Comparison of ENCODE assay signal across 1 cellular context in genomic region chr12:57462307-57463253, GRCh38.
TF ChIP-seq lines count a peak whose summit lies in the region.

No MANE protein-coding gene starts in this region.

TF ChIP-seq in H1, 55 proteins besides CTCF, POLR2A, EP300 and RAD21:
- TF ChIP-seq CHD2 (IDR thresholded peaks at IDR 0.05; ENCODE audit: low read length) = no peak
- TF ChIP-seq SIRT6 (IDR thresholded peaks at IDR 0.05; ENCODE audit: low read length) = no peak
- no peak for TF ChIP-seq SIX5 (IDR thresholded peaks at IDR 0.05; ENCODE audit: low read depth, low read length)
- no peak for TF ChIP-seq SP4 (IDR thresholded peaks at IDR 0.05; ENCODE audit: low read length)
- no peak for TF ChIP-seq JUN (IDR thresholded peaks at IDR 0.05; ENCODE audit: low read depth, low read length)
- no peak for TF ChIP-seq RXRA (IDR thresholded peaks at IDR 0.05; ENCODE audit: insufficient read depth, low read depth, low read length)
- no peak for TF ChIP-seq ATF3 (IDR thresholded peaks at IDR 0.05; ENCODE audit: insufficient read depth, low read depth, low read length)
- no peak for TF ChIP-seq HDAC6 (IDR thresholded peaks at IDR 0.05; ENCODE audit: low read depth, low read length)
- peak; percentile 84 for TF ChIP-seq MAX (IDR thresholded peaks at IDR 0.05)
- peak; percentile 77 for TF ChIP-seq CREB1 (IDR thresholded peaks at IDR 0.05)
- no peak for TF ChIP-seq FOSL1 (IDR thresholded peaks at IDR 0.05; ENCODE audit: insufficient read depth, low read depth, low read length)
- no peak for TF ChIP-seq TAF7 (optimal IDR thresholded peaks at IDR 0.05; ENCODE audit: borderline replicate concordance, low read depth, low read length)
- no peak for TF ChIP-seq BCL11A (IDR thresholded peaks at IDR 0.05; ENCODE audit: low read depth in 2 of 2, low read length in 2 of 2)
- TF ChIP-seq POLR2AphosphoS5 (IDR thresholded peaks at IDR 0.05; ENCODE audit: low read depth, low read length) = peak; percentile 71
- no peak; the same call in 1 of the 2 replicates for TF ChIP-seq JUND (IDR thresholded peaks at IDR 0.05; ENCODE audit: low read length)
- TF ChIP-seq MAFK (IDR thresholded peaks at IDR 0.05; ENCODE audit: low read depth, low read length) = no peak
- TF ChIP-seq TCF12 (IDR thresholded peaks at IDR 0.05; ENCODE audit: low read depth, low read length) = peak; percentile 85; the same call in 1 of the 2 replicates
- TF ChIP-seq YY1 (IDR thresholded peaks at IDR 0.05; ENCODE audit: low read depth, low read length) = no peak
- TF ChIP-seq RBBP5 (IDR thresholded peaks at IDR 0.05; ENCODE audit: borderline replicate concordance, low read depth, low read length) = no peak
- TF ChIP-seq KDM1A (IDR thresholded peaks at IDR 0.05; ENCODE audit: borderline replicate concordance, low read length) = peak; percentile 78; the same call in 1 of the 2 replicates
- TF ChIP-seq CTBP2 (IDR thresholded peaks at IDR 0.05; ENCODE audit: borderline replicate concordance, insufficient read depth, insufficient read length, low read length) = no peak
- peak; percentile 59; the same call in 1 of the 2 replicates for TF ChIP-seq TBP (IDR thresholded peaks at IDR 0.05; ENCODE audit: low read depth, low read length)
- no peak for TF ChIP-seq CEBPB (IDR thresholded peaks at IDR 0.05; ENCODE audit: low read depth, low read length)
- no peak for TF ChIP-seq NRF1 (IDR thresholded peaks at IDR 0.05; ENCODE audit: low read depth, low read length)
- TF ChIP-seq RNF2 (IDR thresholded peaks at IDR 0.05; ENCODE audit: borderline replicate concordance, low read depth, low read length, missing control alignments, poor library complexity, severe bottlenecking) = no peak
- peak; percentile 47; the same call in 1 of the 2 replicates for TF ChIP-seq E2F6 (IDR thresholded peaks at IDR 0.05)
- no peak for TF ChIP-seq SP2 (IDR thresholded peaks at IDR 0.05; ENCODE audit: low read length)
- no peak for TF ChIP-seq POU5F1 (IDR thresholded peaks at IDR 0.05; ENCODE audit: low read depth, low read length)
- no peak for TF ChIP-seq EZH2 (IDR thresholded peaks at IDR 0.05; ENCODE audit: low read depth, low read length, severe bottlenecking)
- TF ChIP-seq CBX5 (IDR thresholded peaks at IDR 0.05; ENCODE audit: low read depth, low read length) = no peak
- TF ChIP-seq RFX5 (IDR thresholded peaks at IDR 0.05; ENCODE audit: borderline replicate concordance, low read depth, low read length) = 0 out of 2 replicates have a peak, but pooled peaks have one; percentile 40
- no peak for TF ChIP-seq SUZ12 (IDR thresholded peaks at IDR 0.05; ENCODE audit: low read length)
- no peak for TF ChIP-seq NANOG (IDR thresholded peaks at IDR 0.05; ENCODE audit: insufficient read depth, low read depth, low read length, poor library complexity, severe bottlenecking)
- peak; percentile 62 for TF ChIP-seq TAF1 (IDR thresholded peaks at IDR 0.05; ENCODE audit: low read depth, low read length)
- TF ChIP-seq HDAC2 (IDR thresholded peaks at IDR 0.05; ENCODE audit: borderline replicate concordance in 1 of 2, low read depth in 2 of 2, low read length in 2 of 2) = 0 out of 4 replicates have a peak, but pooled peaks of 1 of the 2 experiments have one; percentile 1
- no peak for TF ChIP-seq KDM5A (IDR thresholded peaks at IDR 0.05; ENCODE audit: low read length)
- TF ChIP-seq PHF8 (conservative IDR thresholded peaks at IDR 0.05; ENCODE audit: low read depth, low read length) = peak; percentile 30; the same call in 1 of the 2 replicates
- TF ChIP-seq ASH2L (IDR thresholded peaks at IDR 0.05; ENCODE audit: low read length) = no peak
- TF ChIP-seq TEAD4 (IDR thresholded peaks at IDR 0.05; ENCODE audit: low read depth, low read length) = no peak
- TF ChIP-seq EGR1 (IDR thresholded peaks at IDR 0.05; ENCODE audit: borderline replicate concordance, low read depth, low read length) = 0 out of 2 replicates have a peak, but pooled peaks have one; percentile 28
- 0 out of 2 replicates have a peak, but pooled peaks have one; percentile 12 for TF ChIP-seq USF2 (IDR thresholded peaks at IDR 0.05; ENCODE audit: low read length)
- TF ChIP-seq SP1 (IDR thresholded peaks at IDR 0.05; ENCODE audit: low read depth, low read length) = peak; percentile 94
- no peak for TF ChIP-seq SRF (IDR thresholded peaks at IDR 0.05; ENCODE audit: low read depth, low read length)
- no peak for TF ChIP-seq ZNF274 (IDR thresholded peaks at IDR 0.05; ENCODE audit: borderline replicate concordance, extremely low read depth, low read length)
- TF ChIP-seq CBX8 (IDR thresholded peaks at IDR 0.05; ENCODE audit: borderline replicate concordance, low read depth, low read length) = no peak
- no peak for TF ChIP-seq BRCA1 (IDR thresholded peaks at IDR 0.05; ENCODE audit: low read depth, low read length)
- no peak for TF ChIP-seq GABPA (IDR thresholded peaks at IDR 0.05; ENCODE audit: borderline replicate concordance, insufficient read depth, low read length)
- no peak for TF ChIP-seq GTF2F1 (IDR thresholded peaks at IDR 0.05; ENCODE audit: borderline replicate concordance, low read depth, low read length)
- TF ChIP-seq KDM4A (IDR thresholded peaks at IDR 0.05; ENCODE audit: low read depth, low read length, severe bottlenecking) = peak; percentile 35
- TF ChIP-seq BACH1 (IDR thresholded peaks at IDR 0.05; ENCODE audit: low read length) = no peak
- TF ChIP-seq CHD7 (IDR thresholded peaks at IDR 0.05; ENCODE audit: insufficient replicate concordance, low read length) = no peak
- peak; percentile 28; the same call in 1 of the 2 replicates for TF ChIP-seq ATF2 (IDR thresholded peaks at IDR 0.05; ENCODE audit: low read length)
- no peak for TF ChIP-seq CHD1 (IDR thresholded peaks at IDR 0.05; ENCODE audit: low read depth, low read length)
- TF ChIP-seq SIN3A (conservative IDR thresholded peaks at IDR 0.05 in 1 of 2, IDR thresholded peaks at IDR 0.05 in 1 of 2; ENCODE audit: low read depth in 1 of 2, low read length in 2 of 2) = peak in 1 of 2 experiments; percentile 63; a peak in 3 of 4 replicates
- TF ChIP-seq SAP30 (IDR thresholded peaks at IDR 0.05; ENCODE audit: insufficient read depth, insufficient replicate concordance, low read length) = peak; percentile 50
